24 cellular contexts compared by ENCODE assay signal in genomic region chr4:10526431-10527222, GRCh38.
DNase-seq lines count a peak whose midpoint lies in the region; ATAC-seq, FAIRE-seq and TF ChIP-seq lines count a peak whose summit lies in the region.
"Had no signal": no experiment of that assay in that cellular context is flagged by ENCODE, and none has a peak within 500 bp of the region (broad histone marks: within the 10 kb centered on the region; RNA-seq: fewer than 3 reads in every experiment).

No MANE protein-coding gene starts in this region.

- H3K4me3 ChIP-seq in breast epithelium: no peak overlapping the region
- H3K4me3 ChIP-seq in Panc1 (ENCODE audit: low read depth in 2 of 2, low read length in 2 of 2): no peak overlapping the region
- H3K4me3 ChIP-seq: A549, BLaER1, hepatocyte, MG63, transverse colon had no signal

- H3K9me3 Mint-ChIP-seq in MCF 10A (ENCODE audit: unreplicated experiment): peaks cover 19% of the 10 kb centered on the region
- H3K9me3 Mint-ChIP-seq: stimulated activated naive CD8-positive, alpha-beta T cell treated with anti-CD3 and anti-CD28 coated beads, Interleukin-15, Interleukin-2, amounts not matched to agents 100 ng/mL and 50 ng/mL, for 24 hours had no signal

- no peak for TF ChIP-seq POLR2A in breast epithelium (IDR thresholded peaks at IDR 0.05)

- H3K27me3 Mint-ChIP-seq in MCF 10A (ENCODE audit: insufficient read depth, unreplicated experiment): no peaks in the 10 kb centered on the region
- H3K27me3 Mint-ChIP-seq: stimulated activated naive CD8-positive, alpha-beta T cell treated with anti-CD3 and anti-CD28 coated beads, Interleukin-15, Interleukin-2, amounts not matched to agents 100 ng/mL and 50 ng/mL, for 24 hours had no signal

- POLR2A ChIA-PET in MCF 10A (lab: Yijun Ruan, JAX): no interaction called here
- POLR2A ChIA-PET in Panc1 (lab: Charles Lee): no interaction called here

- H3K4me1 ChIP-seq in breast epithelium (no peaks in the 10 kb centered on the region), Panc1 (ENCODE audit: control insufficient read depth, insufficient read depth, low read length) (no peaks in the 10 kb centered on the region), foreskin keratinocyte (peaks cover 15% of the 10 kb centered on the region)
- H3K4me1 ChIP-seq: A549, BLaER1 had no signal

- H3K27me3 ChIP-seq in breast epithelium (peaks cover 0 to 1% of the 10 kb centered on the region in 2 donors), Panc1 (ENCODE audit: control insufficient read depth, insufficient read depth, low read length) (no peaks in the 10 kb centered on the region), foreskin keratinocyte (no peaks in the 10 kb centered on the region)
- H3K27me3 ChIP-seq: BLaER1, hepatocyte, MG63, transverse colon had no signal

- H3K4me1 Mint-ChIP-seq in MCF 10A (ENCODE audit: insufficient read depth, unreplicated experiment): peaks cover 31% of the 10 kb centered on the region
- H3K4me1 Mint-ChIP-seq: activated CD8-positive, alpha-beta memory T cell treated with anti-CD3 and anti-CD28 coated beads, Interleukin-2, amount 10 ng/mL, durations not matched to agents 7 days and 5 days had no signal

- peak; percentile 59 for DNase-seq in MCF 10A (ENCODE audit: unreplicated experiment)
- no peak for DNase-seq in breast epithelium (ENCODE audit: low spot score in 2 of 2)
- no peak for DNase-seq in Panc1 (ENCODE audit: low read depth, low spot score)
- peak; percentile 95 to 98 for DNase-seq in foreskin keratinocyte
- DNase-seq in urothelium cell line (ENCODE audit: low spot score): peak; percentile 26
- no peak for DNase-seq in activated naive CD4-positive, alpha-beta T cell treated with anti-CD3 and anti-CD28 coated beads, Interleukin-2, amount 50 U/mL, for 16 hours
- DNase-seq: activated CD8-positive, alpha-beta memory T cell treated with anti-CD3 and anti-CD28 coated beads, Interleukin-2, amount 10 ng/mL, durations not matched to agents 7 days and 5 days; anterior cingulate cortex; effector memory CD4-positive, alpha-beta T cell; MG63; NCI-H187; NCI-H446 treated with DMSO at 0.1 percent for 48 hours; occipital lobe; right cardiac atrium; stimulated activated CD4-positive, alpha-beta T cell treated with anti-CD3 and anti-CD28 coated beads, Interleukin-1b, Interleukin-23, amount 100 ng/mL, for 48 hours; transverse colon had no signal

- H3K36me3 Mint-ChIP-seq in MCF 10A (ENCODE audit: insufficient read depth, unreplicated experiment): no peaks in the 10 kb centered on the region
- H3K36me3 Mint-ChIP-seq: activated CD8-positive, alpha-beta memory T cell treated with anti-CD3 and anti-CD28 coated beads, Interleukin-2, amount 10 ng/mL, durations not matched to agents 7 days and 5 days had no signal

- no peak overlapping the region for H3K4me3 Mint-ChIP-seq in MCF 10A (ENCODE audit: unreplicated experiment)
- H3K4me3 Mint-ChIP-seq: activated CD8-positive, alpha-beta memory T cell treated with anti-CD3 and anti-CD28 coated beads, Interleukin-2, amount 10 ng/mL, durations not matched to agents 7 days and 5 days; stimulated activated naive CD8-positive, alpha-beta T cell treated with anti-CD3 and anti-CD28 coated beads, Interleukin-15, Interleukin-2, amounts not matched to agents 100 ng/mL and 50 ng/mL, for 24 hours had no signal

- no peak for FAIRE-seq in urothelium cell line (lab: Jason Lieb, UNC)
- FAIRE-seq: A549, D721Med, G401.6 had no signal

- H3K36me3 ChIP-seq in breast epithelium: no peaks in the 10 kb centered on the region
- H3K36me3 ChIP-seq in Panc1 (ENCODE audit: control insufficient read depth, insufficient read depth, low read length): no peaks in the 10 kb centered on the region
- H3K36me3 ChIP-seq: BLaER1, MG63, transverse colon had no signal

- BruUV-seq in MCF 10A (replicated peaks; lab: Mats Ljungman, UMichigan) (no TSS peak), Panc1 (replicated peaks; lab: Mats Ljungman, UMichigan) (no TSS peak)

- H3K27ac Mint-ChIP-seq in MCF 10A (ENCODE audit: low read depth, unreplicated experiment): no peak overlapping the region
- H3K27ac Mint-ChIP-seq: activated CD8-positive, alpha-beta memory T cell treated with anti-CD3 and anti-CD28 coated beads, Interleukin-2, amount 10 ng/mL, durations not matched to agents 7 days and 5 days; stimulated activated naive CD8-positive, alpha-beta T cell treated with anti-CD3 and anti-CD28 coated beads, Interleukin-15, Interleukin-2, amounts not matched to agents 100 ng/mL and 50 ng/mL, for 24 hours had no signal

- TF ChIP-seq CTCF in MCF 10A (IDR thresholded peaks at IDR 0.05; ENCODE audit: unreplicated experiment) (no peak), breast epithelium (IDR thresholded peaks at IDR 0.05) (no peak), Panc1 (IDR thresholded peaks at IDR 0.05) (peak; percentile 31), foreskin keratinocyte (conservative IDR thresholded peaks at IDR 0.05) (peak; percentile 41)

- H3K27ac ChIP-seq in breast epithelium (no peak overlapping the region), Panc1 (ENCODE audit: low read length) (no peak overlapping the region), foreskin keratinocyte (peak overlapping the region; percentile 83)
- H3K27ac ChIP-seq: A549, BLaER1, hepatocyte, transverse colon had no signal

- CTCF ChIA-PET in MCF 10A (lab: Yijun Ruan, JAX) (interaction anchor here (0.6 to 1.6 kb wide), 9 partner anchors 11 to 758 kb away, joined by 3 to 6 read pairs (median 4); no protein-coding TSS in a partner anchor), Panc1 (lab: Charles Lee) (no interaction called here)

- H3K9me3 ChIP-seq in breast epithelium: no peaks in the 10 kb centered on the region
- no peaks in the 10 kb centered on the region for H3K9me3 ChIP-seq in Panc1 (ENCODE audit: control insufficient read depth, insufficient read depth, low read depth, low read length)
- H3K9me3 ChIP-seq: A549, BLaER1, MG63, transverse colon had no signal

- intact Hi-C loops in MCF 10A (cut with micrococcal nuclease): no loop called here
- intact Hi-C loops in breast epithelium (cut with DNase I; ENCODE audit: low total_unique reads): no loop called here
- intact Hi-C loops in Panc1 (cut with micrococcal nuclease; ENCODE audit: unreplicated experiment): no loop called here

- ATAC-seq in Panc1: no peak
- peak; percentile 94 for ATAC-seq in foreskin keratinocyte
- ATAC-seq in GM21576 (IDR thresholded peaks at IDR 0.05; ENCODE audit: unreplicated experiment): no peak
- no peak for ATAC-seq in GM18498 (IDR thresholded peaks at IDR 0.05; ENCODE audit: unreplicated experiment)
- ATAC-seq: A549; activated CD8-positive, alpha-beta memory T cell treated with anti-CD3 and anti-CD28 coated beads, Interleukin-2, amount 10 ng/mL, durations not matched to agents 7 days and 5 days; right cardiac atrium had no signal

- in situ Hi-C loops in Panc1 (cut with HindIII; ENCODE audit: low pct_unique_long_range_greater_than_20kb, low sequenced_read_pairs): no loop called here

Comparison
In these comparisons a context has a peak if more than half of its experiments do, and no peak if none do; other contexts are left out.
1. DNase-seq: peak in MCF 10A (single experiment), foreskin keratinocyte (2 of 2) and urothelium cell line (single experiment); none in breast epithelium (0 of 2), Panc1 (single experiment) and activated naive CD4-positive, alpha-beta T cell treated with anti-CD3 and anti-CD28 coated beads, Interleukin-2, amount 50 U/mL, for 16 hours (single experiment).
2. CTCF ChIP-seq: peak in Panc1 (single experiment) and foreskin keratinocyte (single experiment); none in MCF 10A (single experiment) and breast epithelium (0 of 3).